ENCODE assay signal across 12 cellular contexts in genomic region chr4:65668201-65669007, GRCh38. TPM values are rescaled to one million over a fixed set of nuclear protein-coding genes. Genes with fewer than 3 reads are reported as not detected.
A peak's percentile ranks its signal among the peaks of the same experiment; 100 is the strongest.
DNase-seq lines count a peak whose midpoint lies in the region; ATAC-seq, FAIRE-seq and TF ChIP-seq lines count a peak whose summit lies in the region.
"Had no signal": no experiment of that assay in that cellular context is flagged by ENCODE, and none has a peak within 500 bp of the region (broad histone marks: within the 10 kb centered on the region; RNA-seq: fewer than 3 reads in every experiment).

No MANE protein-coding gene starts in this region.

- H3K27ac ChIP-seq in AG04450 (ENCODE audit: low read depth, low read length) = no peak overlapping the region
- no peak overlapping the region for H3K27ac ChIP-seq in fibroblast of lung (ENCODE audit: insufficient read depth, low read length)
- no peak overlapping the region for H3K27ac ChIP-seq in neural progenitor cell
- H3K27ac ChIP-seq: HL-60 had no signal

- H3K4me3 ChIP-seq in AG04450 (ENCODE audit: low read depth, low read length) = peak overlapping the region; percentile 48
- peak overlapping the region in 2 of 4 experiments; percentile 43 to 55 for H3K4me3 ChIP-seq in fibroblast of lung (replicated peaks in 1 of 4; ENCODE audit: control extremely low read depth in 1 of 4, insufficient read depth in 1 of 4, low read depth in 3 of 4, low read length in 4 of 4)
- peak overlapping the region; percentile 56 for H3K4me3 ChIP-seq in neural progenitor cell

- H3K4me2 ChIP-seq in fibroblast of lung (ENCODE audit: extremely low read depth, insufficient read depth, low read length) (peak overlapping the region; percentile 49), neural progenitor cell (peak overlapping the region; percentile 93)

- H3K27me3 Mint-ChIP-seq in neural progenitor cell (ENCODE audit: insufficient read depth, low read depth) = peaks cover 43% of the 10 kb centered on the region
- peaks cover 57% of the 10 kb centered on the region for H3K27me3 Mint-ChIP-seq in activated T-cell treated with anti-CD3 and anti-CD28 coated beads, Interleukin-2, amount 50 U/mL, for 72 hours (ENCODE audit: low read depth)

- H2AFZ ChIP-seq in fibroblast of lung (ENCODE audit: low read length) = no peak overlapping the region
- H2AFZ ChIP-seq in neural progenitor cell (replicated peaks) = peak overlapping the region; percentile 30

- H3K27me3 ChIP-seq in AG04450 (ENCODE audit: control insufficient read depth, insufficient read depth, low read length) (peaks cover 27% of the 10 kb centered on the region), fibroblast of lung (ENCODE audit: control insufficient read depth, insufficient read depth, low read length) (peaks cover 13% of the 10 kb centered on the region), neural progenitor cell (peaks cover 78% of the 10 kb centered on the region)

- DNase-seq in AG04450 (ENCODE audit: low read depth, low spot score) (no peak), NCI-H69 (lab: John Stamatoyannopoulos, UW) (peak; percentile 79), fibroblast of lung (ENCODE audit: low read depth in 2 of 2) (peak in 1 of 2 donors; percentile 71), neural progenitor cell (ENCODE audit: low spot score) (peak; percentile 49), NCI-H510A (lab: John Stamatoyannopoulos, UW) (no peak), GM12892 (ENCODE audit: insufficient read length) (no peak)
- no peak for DNase-seq in activated T-cell treated with anti-CD3 and anti-CD28 coated beads, Interleukin-2, amount 50 U/mL, for 48 hours
- no peak for DNase-seq in activated T-cell treated with anti-CD3 and anti-CD28 coated beads, Interleukin-2, amount 50 U/mL, for 72 hours
- DNase-seq: activated CD4-positive, alpha-beta T cell treated with anti-CD3 and anti-CD28 coated beads for 36 hours; DMS153 had no signal

- CTCF ChIA-PET in AG04450 (lab: Charles Lee) = interaction anchor here (0.7 kb wide), 1 partner anchor 46 kb away, joined by 3 read pairs; no protein-coding TSS in a partner anchor

- ATAC-seq in activated T-cell treated with anti-CD3 and anti-CD28 coated beads, Interleukin-2, amount 50 U/mL, for 72 hours (replicated peaks in 1 of 2) = no peak
- ATAC-seq: activated CD4-positive, alpha-beta T cell treated with anti-CD3 and anti-CD28 coated beads for 36 hours had no signal

- H3K36me3 Mint-ChIP-seq in neural progenitor cell = no peaks in the 10 kb centered on the region
- H3K36me3 Mint-ChIP-seq in activated T-cell treated with anti-CD3 and anti-CD28 coated beads, Interleukin-2, amount 50 U/mL, for 72 hours (ENCODE audit: insufficient read depth in 2 of 2) = peaks cover 5 to 10% of the 10 kb centered on the region in 2 donors
- H3K36me3 Mint-ChIP-seq: memory B cell had no signal

- no peak for TF ChIP-seq POLR2A in GM12892 (IDR thresholded peaks at IDR 0.05; ENCODE audit: low read depth, low read length)

- H3F3A ChIP-seq in neural progenitor cell (ENCODE audit: low read depth) = peaks cover 15% of the 10 kb centered on the region

- H3K9me3 ChIP-seq in AG04450 (ENCODE audit: control insufficient read depth, insufficient read depth, low read length) (no peaks in the 10 kb centered on the region), fibroblast of lung (ENCODE audit: control insufficient read depth, insufficient read depth, low read depth, low read length) (no peaks in the 10 kb centered on the region), neural progenitor cell (ENCODE audit: low read depth) (no peaks in the 10 kb centered on the region)

- no peak for TF ChIP-seq CTCF in AG04450 (IDR thresholded peaks at IDR 0.05; ENCODE audit: low read depth, low read length)
- no peak for TF ChIP-seq CTCF in fibroblast of lung (conservative IDR thresholded peaks at IDR 0.05 in 1 of 2, IDR thresholded peaks at IDR 0.05 in 1 of 2; ENCODE audit: low read depth in 1 of 2, low read length in 2 of 2)
- no peak for TF ChIP-seq CTCF in neural progenitor cell (IDR thresholded peaks at IDR 0.05)

- H4K20me1 ChIP-seq in fibroblast of lung (ENCODE audit: control insufficient read depth, extremely low read depth, insufficient read depth, low read length) = no peaks in the 10 kb centered on the region
- H4K20me1 ChIP-seq in neural progenitor cell (ENCODE audit: low read depth) = peaks cover 15% of the 10 kb centered on the region

- H3K4me3 Mint-ChIP-seq in neural progenitor cell = peak overlapping the region; percentile 82
- H3K4me3 Mint-ChIP-seq in activated T-cell treated with anti-CD3 and anti-CD28 coated beads, Interleukin-2, amount 50 U/mL, for 72 hours = no peak overlapping the region
- H3K4me3 Mint-ChIP-seq: activated CD4-positive, alpha-beta T cell treated with anti-CD3 and anti-CD28 coated beads for 36 hours; memory B cell had no signal

- peaks cover 26% of the 10 kb centered on the region for H3K4me1 Mint-ChIP-seq in neural progenitor cell
- peaks cover 6% of the 10 kb centered on the region for H3K4me1 Mint-ChIP-seq in activated T-cell treated with anti-CD3 and anti-CD28 coated beads, Interleukin-2, amount 50 U/mL, for 72 hours (ENCODE audit: low read depth)

- H3K36me3 ChIP-seq in fibroblast of lung (ENCODE audit: control insufficient read depth, insufficient read depth, low read length) (no peaks in the 10 kb centered on the region), neural progenitor cell (no peaks in the 10 kb centered on the region)

- POLR2A ChIA-PET in AG04450 (lab: Yijun Ruan, JAX) = interaction anchor here (0.5 kb wide), 1 partner anchor 637 kb away, joined by 4 read pairs; no protein-coding TSS in a partner anchor

- FAIRE-seq in GM12892 (lab: Jason Lieb, UNC) = no peak

- no peaks in the 10 kb centered on the region for H3K9me3 Mint-ChIP-seq in neural progenitor cell
- peaks cover 0 to 2% of the 10 kb centered on the region in 2 donors for H3K9me3 Mint-ChIP-seq in activated T-cell treated with anti-CD3 and anti-CD28 coated beads, Interleukin-2, amount 50 U/mL, for 72 hours

- no peaks in the 10 kb centered on the region for H3K79me2 ChIP-seq in fibroblast of lung (ENCODE audit: control insufficient read depth, insufficient read depth, low read length)
- no peaks in the 10 kb centered on the region for H3K79me2 ChIP-seq in neural progenitor cell (ENCODE audit: low read depth)

- H3K27ac Mint-ChIP-seq in neural progenitor cell = no peak overlapping the region
- no peak overlapping the region for H3K27ac Mint-ChIP-seq in activated T-cell treated with anti-CD3 and anti-CD28 coated beads, Interleukin-2, amount 50 U/mL, for 72 hours
- H3K27ac Mint-ChIP-seq: activated CD4-positive, alpha-beta T cell treated with anti-CD3 and anti-CD28 coated beads for 36 hours; memory B cell had no signal

- no peaks in the 10 kb centered on the region for H3K4me1 ChIP-seq in fibroblast of lung (ENCODE audit: control insufficient read depth, extremely low read depth, insufficient read depth, low read length)
- H3K4me1 ChIP-seq in neural progenitor cell = peaks cover 27% of the 10 kb centered on the region

- no peak overlapping the region for H3K9ac ChIP-seq in fibroblast of lung (ENCODE audit: insufficient read depth, low read length)
- H3K9ac ChIP-seq in neural progenitor cell = no peak overlapping the region

RNA-seq across cellular contexts. Expression of gene EPHA5, which starts 1.9 kb away (rescaled TPM):
- polyA plus RNA-seq in AG04450 (2011; rRNA removed) = 0.02 and 0.04 TPM in 2 replicates
- polyA minus RNA-seq in AG04450 (2011; rRNA and poly(A)+ RNA removed) = 0.09 and 0.13 TPM in 2 replicates
- under 0.01 and 0.51 TPM in 2 replicates for total RNA-seq in fibroblast of lung
- 0.16 and 1.9 TPM in 2 replicates for polyA plus RNA-seq in fibroblast of lung
- polyA plus RNA-seq in fibroblast of lung (2012) = 0.05 and 1.3 TPM in 2 replicates
- 1.2 and 1.9 TPM in 2 replicates for polyA minus RNA-seq in fibroblast of lung (ENCODE audit: low replicate concordance)
- not detected in 2 replicates for total RNA-seq in neural progenitor cell (ENCODE audit: low replicate concordance)
- not detected for total RNA-seq in activated T-cell treated with anti-CD3 and anti-CD28 coated beads, Interleukin-2, amount 50 U/mL, for 72 hours
- polyA plus RNA-seq in GM12892 (2012; ENCODE audit: missing spikeins) = not detected
- total RNA-seq: activated CD4-positive, alpha-beta T cell treated with anti-CD3 and anti-CD28 coated beads for 36 hours had no signal

Comparison
In these comparisons a context has a peak if more than half of its experiments do, and no peak if none do; other contexts are left out.
1. DNase-seq: peak in NCI-H69 (single experiment) and neural progenitor cell (single experiment); none in AG04450 (single experiment), activated T-cell treated with anti-CD3 and anti-CD28 coated beads, Interleukin-2, amount 50 U/mL, for 48 hours (0 of 2), activated T-cell treated with anti-CD3 and anti-CD28 coated beads, Interleukin-2, amount 50 U/mL, for 72 hours (0 of 2), NCI-H510A (single experiment) and GM12892 (single experiment).